ENCODE assay signal across 14 cellular contexts in the genomic region with DNA sequence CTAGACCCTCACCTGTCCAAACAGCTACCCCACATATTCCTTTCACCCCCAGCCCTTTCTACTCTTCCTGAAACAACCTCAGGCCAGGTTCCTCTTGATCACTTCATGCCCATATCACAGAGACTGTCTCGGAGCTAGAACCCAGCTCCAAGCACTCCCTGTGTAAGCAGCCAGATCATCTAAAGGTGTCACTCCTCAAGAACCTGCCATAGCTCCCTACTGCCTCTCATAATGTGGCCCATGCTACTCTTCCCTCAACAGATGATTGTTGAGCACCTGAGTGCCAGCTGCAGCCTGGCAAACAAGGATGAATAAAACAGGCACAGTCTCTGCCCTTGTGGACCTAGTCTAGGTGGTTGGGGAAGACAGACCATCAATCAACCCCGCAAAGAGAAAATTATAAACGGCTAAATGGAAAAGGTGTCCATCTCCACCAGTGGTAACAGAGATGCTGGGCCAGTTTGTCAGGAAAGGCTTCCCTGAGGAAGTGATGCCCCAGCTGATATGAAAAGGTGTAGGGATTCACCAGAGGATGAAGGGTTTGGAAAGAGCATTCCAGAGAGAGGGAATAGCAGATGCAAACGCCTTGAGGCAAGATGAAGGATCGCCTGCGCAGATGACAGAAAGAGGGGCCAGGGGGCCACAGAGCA. TPM values are rescaled to one million over a fixed set of nuclear protein-coding genes. Genes with fewer than 3 reads are reported as not detected.
DNase-seq lines count a peak whose midpoint lies in the region; ATAC-seq and TF ChIP-seq lines count a peak whose summit lies in the region.
"Had no signal": no experiment of that assay in that cellular context is flagged by ENCODE, and none has a peak within 500 bp of the region (broad histone marks: within the 10 kb centered on the region; RNA-seq: fewer than 3 reads in every experiment).

No MANE protein-coding gene starts in this region.

- no peaks in the 10 kb centered on the region; the same call in 1 of the 2 replicates for H3F3A ChIP-seq in GM23338 (replicated peaks; ENCODE audit: low read depth)

- H3K27ac Mint-ChIP-seq in GM23338 (0 out of 2 replicates have a peak overlapping the region, but pooled peaks have one; percentile 4), chondrocyte (ENCODE audit: unreplicated experiment) (peak overlapping the region; percentile 29), nephron (peak overlapping the region in 2 of 3 experiments; percentile 8 to 10)

- no peaks in the 10 kb centered on the region for H3K9me2 ChIP-seq in GM23338 (ENCODE audit: insufficient read depth)
- H3K9me2 ChIP-seq: SK-N-SH had no signal

- H3K36me3 ChIP-seq in GM23338 (ENCODE audit: insufficient read depth) = no peaks in the 10 kb centered on the region

- H3K27me3 Mint-ChIP-seq in GM23338 (ENCODE audit: insufficient read depth, low read depth, poor library complexity) = peaks cover 13% of the 10 kb centered on the region
- no peaks in the 10 kb centered on the region for H3K27me3 Mint-ChIP-seq in chondrocyte (ENCODE audit: low read depth)
- H3K27me3 Mint-ChIP-seq in nephron (ENCODE audit: low read depth) = no peaks in the 10 kb centered on the region

- ATAC-seq in GM23338 (no peak), HG03565 (IDR thresholded peaks at IDR 0.05; ENCODE audit: unreplicated experiment) (no peak), GM18519 (IDR thresholded peaks at IDR 0.05; ENCODE audit: low FRiP score, unreplicated experiment) (no peak)

- no peak for DNase-seq in GM23338 (ENCODE audit: low spot score)
- DNase-seq in chondrocyte (ENCODE audit: low spot score) = no peak
- no peak for DNase-seq in NOMO-1 (lab: John Stamatoyannopoulos, UW; ENCODE audit: unreplicated experiment in 2 of 2)
- DNase-seq in 8988T = no peak
- DNase-seq: activated CD4-positive, CD25-positive, alpha-beta regulatory T cell treated with anti-CD3 and anti-CD28 coated beads, Interleukin-2, amount 50 U/mL, for 72 hours; COR-L47; Kasumi-1; NCI-H2081 had no signal

- no peak overlapping the region for H3K4me2 ChIP-seq in GM23338
- H3K4me2 ChIP-seq: SK-N-SH had no signal

- no peaks in the 10 kb centered on the region for H3K27me3 ChIP-seq in GM23338 (ENCODE audit: insufficient read depth)

- peaks cover 15% of the 10 kb centered on the region for H3K4me1 ChIP-seq in GM23338 (ENCODE audit: insufficient read depth)

- H3K4me1 Mint-ChIP-seq in GM23338 (peaks cover 34% of the 10 kb centered on the region), chondrocyte (ENCODE audit: low read depth) (peaks cover 44% of the 10 kb centered on the region), nephron (peaks cover 48% of the 10 kb centered on the region)

- no peak overlapping the region for H2AFZ ChIP-seq in GM23338

- H3K4me3 Mint-ChIP-seq in GM23338 (no peak overlapping the region), chondrocyte (ENCODE audit: unreplicated experiment) (no peak overlapping the region), nephron (no peak overlapping the region)

- H3K79me2 ChIP-seq in GM23338 (replicated peaks; ENCODE audit: insufficient read depth) = peaks cover 100% of the 10 kb centered on the region

- H3K27ac ChIP-seq in C4-2B (peak overlapping the region; percentile 8; the same call in 1 of the 2 replicates), GM23338 (ENCODE audit: low read depth) (no peak overlapping the region)

- H4K20me1 ChIP-seq in GM23338 (replicated peaks; ENCODE audit: insufficient read depth) = peaks cover 48% of the 10 kb centered on the region

- TF ChIP-seq CTCF in C4-2B (conservative IDR thresholded peaks at IDR 0.05) = no peak
- no peak for TF ChIP-seq CTCF in GM23338 (conservative IDR thresholded peaks at IDR 0.05; ENCODE audit: low read depth in 2 of 2)
- TF ChIP-seq CTCF in chondrocyte (IDR thresholded peaks at IDR 0.05) = no peak
- no peak for TF ChIP-seq CTCF in nephron (IDR thresholded peaks at IDR 0.05; ENCODE audit: unreplicated experiment in 3 of 3)

- H3K4me3 ChIP-seq in GM23338 = no peak overlapping the region

- H3K36me3 Mint-ChIP-seq in GM23338 (ENCODE audit: low read depth) = peaks cover 4% of the 10 kb centered on the region; the same call in 2 of the 3 replicates
- no peaks in the 10 kb centered on the region for H3K36me3 Mint-ChIP-seq in chondrocyte (ENCODE audit: low read depth)
- H3K36me3 Mint-ChIP-seq in nephron (ENCODE audit: low read depth) = peaks cover 8% of the 10 kb centered on the region

- no peaks in the 10 kb centered on the region for H3K9me3 Mint-ChIP-seq in GM23338
- H3K9me3 Mint-ChIP-seq in chondrocyte (ENCODE audit: low read depth) = no peaks in the 10 kb centered on the region
- H3K9me3 Mint-ChIP-seq in nephron = no peaks in the 10 kb centered on the region

TF ChIP-seq in GM23338, 12 proteins besides CTCF, POLR2A, EP300 and RAD21:
- no peak for TF ChIP-seq ZNF114 (CRISPR knock-in tag; IDR thresholded peaks at IDR 0.05)
- TF ChIP-seq STAT1 (IDR thresholded peaks at IDR 0.05; ENCODE audit: unreplicated experiment) = no peak
- no peak for TF ChIP-seq POLR2AphosphoS5 (IDR thresholded peaks at IDR 0.05; ENCODE audit: low read depth)
- TF ChIP-seq CREB1 (CRISPR knock-in tag; IDR thresholded peaks at IDR 0.05; ENCODE audit: low read depth) = no peak

RNA-seq across cellular contexts. Expression of gene EPS15L1, which starts 8.3 kb away (rescaled TPM):
- total RNA-seq in GM23338 (2014; rRNA removed; shearing (Covaris generic)) = 23.9 and 25.7 TPM in 2 replicates
- 31.3 and 32.5 TPM in 2 replicates for polyA plus RNA-seq in GM23338 (2016; fragmentation: Nextera tagmentation; extraction: Ambion mirVana)
- total RNA-seq in chondrocyte = 34.4 to 36.5 TPM (median 36.1 TPM) in 3 replicates

RNA-seq across cellular contexts. Expression of gene CALR3, which starts 32.5 kb away (rescaled TPM):
- 0.66 TPM in 1 of 2 replicates, not detected in the other for total RNA-seq in GM23338 (2014; rRNA removed; shearing (Covaris generic))
- polyA plus RNA-seq in GM23338 (2016; fragmentation: Nextera tagmentation; extraction: Ambion mirVana) = 0.42 and 0.73 TPM in 2 replicates
- total RNA-seq in chondrocyte = not detected in 3 replicates
- total RNA-seq: subcutaneous adipose tissue had no signal
- polyA plus RNA-seq: SK-N-SH had no signal

RNA-seq across cellular contexts. Expression of gene C19orf44, which starts 32.7 kb away (rescaled TPM):
- total RNA-seq in GM23338 (2014; rRNA removed; shearing (Covaris generic)) = 4.0 and 5.9 TPM in 2 replicates
- polyA plus RNA-seq in GM23338 (2016; fragmentation: Nextera tagmentation; extraction: Ambion mirVana) = 1.5 and 2.5 TPM in 2 replicates
- total RNA-seq in chondrocyte = 3.1 to 5.8 TPM (median 3.2 TPM) in 3 replicates
